ENCODE assay signal across 17 cellular contexts in the genomic region with DNA sequence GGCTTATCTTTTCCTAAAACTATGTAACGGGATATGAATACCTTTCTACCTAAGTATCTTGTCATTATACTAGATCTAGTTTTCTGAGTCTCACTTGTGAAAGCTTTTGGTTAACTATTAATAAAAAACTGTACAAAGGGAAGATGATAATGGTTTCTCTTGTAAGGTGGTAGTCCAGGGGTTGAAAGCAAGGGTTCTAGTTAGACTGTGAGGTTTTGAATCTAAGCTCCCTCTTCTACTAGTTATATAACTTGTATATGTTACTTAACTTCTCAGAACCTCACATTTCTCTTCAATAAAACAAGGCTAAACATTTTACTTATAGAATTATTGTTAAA. TPM values are rescaled to one million over a fixed set of nuclear protein-coding genes. Genes with fewer than 3 reads are reported as not detected.
DNase-seq lines count a peak whose midpoint lies in the region; ATAC-seq and TF ChIP-seq lines count a peak whose summit lies in the region.
"Had no signal": no experiment of that assay in that cellular context is flagged by ENCODE, and none has a peak within 500 bp of the region (broad histone marks: within the 10 kb centered on the region; RNA-seq: fewer than 3 reads in every experiment).

No MANE protein-coding gene starts in this region.

- H4K20me1 ChIP-seq in HCT116 (ENCODE audit: insufficient read depth), result peaks cover 5% of the 10 kb centered on the region; the same call in 1 of the 2 replicates

- POLR2A ChIA-PET in HCT116 (lab: Charles Lee), result no interaction called here
- POLR2A ChIA-PET in HEK293T (lab: Yijun Ruan, JAX), result interaction anchor here (0.9 to 1.2 kb wide), 2 partner anchors 10 to 65 kb away, joined by 3 to 7 read pairs; no protein-coding TSS in a partner anchor

- no peaks in the 10 kb centered on the region for H3K9me2 ChIP-seq in HCT116 (ENCODE audit: insufficient read depth)

- no peak overlapping the region for H3K9ac ChIP-seq in HCT116 (ENCODE audit: low read length)
- no peak overlapping the region for H3K9ac ChIP-seq in SK-N-MC (ENCODE audit: insufficient read length)
- H3K9ac ChIP-seq: GM23248 had no signal

- no peak overlapping the region for H3K4me3 ChIP-seq in HCT116 (replicated peaks in 1 of 2; ENCODE audit: low read depth in 1 of 2, low read length in 2 of 2)
- no peak overlapping the region for H3K4me3 ChIP-seq in SK-N-MC
- no peak overlapping the region for H3K4me3 ChIP-seq in thyroid gland (replicated peaks in 1 of 3)
- H3K4me3 ChIP-seq: GM23248, HAP-1, K562 had no signal

- RAD21 ChIA-PET in HCT116 (lab: Charles Lee; ENCODE audit: low non-redundant PET in 1 of 2, low total read pairs in 2 of 2, uncharacterized antibody in 2 of 2, unreplicated experiment in 2 of 2), result no interaction called here

- no peak overlapping the region for H2AFZ ChIP-seq in HCT116 (ENCODE audit: low read depth, low read length, poor library complexity, severe bottlenecking)
- H2AFZ ChIP-seq: GM23248 had no signal

- no peak for TF ChIP-seq POLR2A in HCT116 (IDR thresholded peaks at IDR 0.05; ENCODE audit: borderline replicate concordance, extremely low read depth, insufficient read depth, insufficient read length)
- TF ChIP-seq POLR2A in thyroid gland (IDR thresholded peaks at IDR 0.05), result no peak

- H3K27ac ChIP-seq in HCT116 (ENCODE audit: low read depth, low read length) (no peak overlapping the region), SK-N-MC (peak overlapping the region; percentile 76; the same call in 1 of the 2 replicates), thyroid gland (no peak overlapping the region)
- H3K27ac ChIP-seq: GM23248 had no signal

- H3K4me1 ChIP-seq in HCT116 (ENCODE audit: control insufficient read depth in 1 of 2, insufficient read depth in 2 of 2, low read length in 2 of 2), result peaks cover 0 to 9% of the 10 kb centered on the region in 2 experiments; a peak in 3 of 4 replicates
- H3K4me1 ChIP-seq in thyroid gland, result peaks cover 0 to 25% of the 10 kb centered on the region in 2 donors

- 84 to 85% methylated on average over 1 of the region's 1 CpG for WGBS in thyroid gland, 2 donors

- no peak for TF ChIP-seq RAD21 in HCT116 (IDR thresholded peaks at IDR 0.05; ENCODE audit: low read depth)

- intact Hi-C loops in HCT116 (cut with micrococcal nuclease) (no loop called here), thyroid gland (cut with DNase I) (no loop called here)

- H3K27me3 ChIP-seq in HCT116 (ENCODE audit: insufficient read depth, low read length) (no peaks in the 10 kb centered on the region), thyroid gland (no peaks in the 10 kb centered on the region)

- DNase-seq in HCT116 (ENCODE audit: low read depth, low spot score) (no peak), SK-N-MC (ENCODE audit: low read depth, low spot score) (no peak), left lobe of liver (ENCODE audit: low spot score) (no peak), renal cortical epithelial cell (ENCODE audit: low read depth) (peak; percentile 39), HEK293T (ENCODE audit: extremely low spot score) (no peak), thyroid gland (no peak)
- DNase-seq: CD8-positive, alpha-beta memory T cell; GM23248; NCI-H1105; NCI-H2081; NCI-H446 treated with DMSO at 0.1 percent for 48 hours; SHP77 treated with DMSO at 0.1 percent for 48 hours had no signal

- peak overlapping the region; percentile 12; the same call in 1 of the 2 replicates for H3K4me2 ChIP-seq in HCT116 (ENCODE audit: low read length)

- CTCF ChIA-PET in HCT116 (lab: Charles Lee) (interaction anchor here (1.6 kb wide), 1 partner anchor 10 kb away, joined by 6 read pairs; no protein-coding TSS in a partner anchor), HEK293T (lab: Yijun Ruan, JAX) (interaction anchor here (0.6 kb wide), 1 partner anchor 98 kb away, joined by 3 read pairs; no protein-coding TSS in a partner anchor)

- ATAC-seq in HCT116 (no peak), left lobe of liver (peak; percentile 60), GM19351 (IDR thresholded peaks at IDR 0.05; ENCODE audit: unreplicated experiment) (no peak), GM21526 (IDR thresholded peaks at IDR 0.05; ENCODE audit: low FRiP score, unreplicated experiment) (no peak)
- ATAC-seq: K562, SK-N-SH treated with all-trans-retinoic acid at 6 μM for 48 hours had no signal

- TF ChIP-seq CTCF in HCT116 (IDR thresholded peaks at IDR 0.05 in 2 of 3, conservative IDR thresholded peaks at IDR 0.05 in 1 of 3; ENCODE audit: borderline replicate concordance in 1 of 3, insufficient read depth in 1 of 3, low read depth in 2 of 3, low read length in 2 of 3) (no peak), thyroid gland (IDR thresholded peaks at IDR 0.05) (no peak)

- H3K79me2 ChIP-seq in HCT116 (ENCODE audit: insufficient read depth, low read length), result peaks cover 92% of the 10 kb centered on the region

- H3K9me3 ChIP-seq in HCT116 (ENCODE audit: control insufficient read depth in 1 of 2, insufficient read depth in 1 of 2, low read depth in 1 of 2, low read length in 2 of 2) (no peaks in the 10 kb centered on the region), SK-N-MC (ENCODE audit: low read depth, low read length) (peaks cover 7% of the 10 kb centered on the region; the same call in 1 of the 2 replicates), thyroid gland (no peaks in the 10 kb centered on the region)
- H3K9me3 ChIP-seq: HAP-1 had no signal

- BruUV-seq in HCT116 (replicated peaks; lab: Mats Ljungman, UMichigan), result no TSS peak

- H3K36me3 ChIP-seq in HCT116 (ENCODE audit: control insufficient read depth in 1 of 2, insufficient read depth in 2 of 2, low read length in 2 of 2) (no peaks in the 10 kb centered on the region), SK-N-MC (ENCODE audit: insufficient read depth, low read length) (no peaks in the 10 kb centered on the region), thyroid gland (no peaks in the 10 kb centered on the region)
- H3K36me3 ChIP-seq: HAP-1 had no signal

TF ChIP-seq in HCT116, 20 proteins besides CTCF, POLR2A, EP300 and RAD21 (continues in another document):
- no peak for TF ChIP-seq TCF7L2 (IDR thresholded peaks at IDR 0.05; ENCODE audit: borderline replicate concordance, extremely low read depth, insufficient read depth, insufficient read length)
- no peak for TF ChIP-seq EZH2 (IDR thresholded peaks at IDR 0.05)
- TF ChIP-seq, protein P1, sequence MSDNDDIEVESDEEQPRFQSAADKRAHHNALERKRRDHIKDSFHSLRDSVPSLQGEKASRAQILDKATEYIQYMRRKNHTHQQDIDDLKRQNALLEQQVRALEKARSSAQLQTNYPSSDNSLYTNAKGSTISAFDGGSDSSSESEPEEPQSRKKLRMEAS (IDR thresholded peaks at IDR 0.05), result no peak

TF ChIP-seq in HEK293T, 16 proteins besides CTCF, POLR2A, EP300 and RAD21:
- no peak for TF ChIP-seq ZNF384 (IDR thresholded peaks at IDR 0.05)
- TF ChIP-seq ELF4 (IDR thresholded peaks at IDR 0.05), result no peak
- TF ChIP-seq FOXK2 (IDR thresholded peaks at IDR 0.05), result no peak
- TF ChIP-seq TARDBP (IDR thresholded peaks at IDR 0.05), result no peak
- TF ChIP-seq NFRKB (IDR thresholded peaks at IDR 0.05), result no peak
- no peak for TF ChIP-seq SP1 (IDR thresholded peaks at IDR 0.05)

RNA-seq across cellular contexts. Expression of gene ARHGEF12, which starts 54.3 kb away (rescaled TPM):
- 81.4 TPM for total RNA-seq in HCT116 (2021; ENCODE audit: unreplicated experiment)
- polyA plus RNA-seq in HCT116 (2012), result 27.4 and 29.4 TPM in 2 replicates
- 68.7 TPM for total RNA-seq in left lobe of liver
- 72.9 and 224 TPM in 2 replicates for total RNA-seq in renal cortical epithelial cell
- total RNA-seq in thyroid gland, result 100 to 1,000 TPM; 169 to 268 (median 197) TPM
